ENCODE assay signal across 8 cellular contexts in the genomic region with DNA sequence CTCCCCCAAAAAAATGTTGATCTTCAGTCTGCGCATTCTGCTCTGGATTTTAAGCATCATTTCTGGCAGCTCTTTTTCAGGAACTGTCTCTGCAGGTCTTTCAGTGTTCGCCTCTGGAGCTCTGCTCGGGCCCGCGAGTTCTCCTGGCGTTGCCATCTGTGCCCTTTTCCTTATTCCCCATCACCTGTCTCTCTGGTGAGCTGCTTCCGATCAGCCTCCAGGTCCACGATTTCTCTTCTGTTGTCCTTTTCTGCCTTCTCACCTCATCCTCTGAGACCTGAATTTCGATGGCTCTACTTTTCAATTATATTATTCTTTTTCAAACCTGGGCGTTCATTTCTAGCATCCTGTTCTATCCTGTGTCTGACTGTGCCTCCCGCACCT. TPM values are rescaled to one million over a fixed set of nuclear protein-coding genes. Genes with fewer than 3 reads are reported as not detected.
DNase-seq lines count a peak whose midpoint lies in the region; ATAC-seq and TF ChIP-seq lines count a peak whose summit lies in the region.

No MANE protein-coding gene starts in this region.

- POLR2A ChIA-PET in CD4-positive, alpha-beta T cell (lab: Charles Lee): interaction anchor here (0.8 to 2.1 kb wide), 5 partner anchors 10 to 255 kb away, joined by 3 to 17 read pairs (median 3); partner anchors contain the start of genes DYNLRB1 and PIGU

- DNase-seq in CD4-positive, alpha-beta T cell: no peak
- DNase-seq in NCI-H526 (lab: John Stamatoyannopoulos, UW): peak; percentile 37 to 62
- peak; percentile 62 for DNase-seq in osteoblast (ENCODE audit: insufficient read length, low spot score, missing footprints)
- no peak for DNase-seq in NCI-H2196 (lab: John Stamatoyannopoulos, UW; ENCODE audit: unreplicated experiment)

- H3K9ac ChIP-seq in endocrine pancreas (ENCODE audit: control insufficient read depth, insufficient read depth, low read length): peak overlapping the region; percentile 96

- peak overlapping the region; percentile 96 for H3K4me2 ChIP-seq in osteoblast (ENCODE audit: insufficient read depth, low read length)

- peak overlapping the region; percentile 97 for H2AFZ ChIP-seq in osteoblast (ENCODE audit: low read length)

- H3K27me3 ChIP-seq in CD4-positive, alpha-beta T cell (ENCODE audit: control insufficient read depth, insufficient read depth, low read length): no peaks in the 10 kb centered on the region
- no peaks in the 10 kb centered on the region for H3K27me3 ChIP-seq in endocrine pancreas (ENCODE audit: control insufficient read depth, insufficient read depth, low read length)
- no peaks in the 10 kb centered on the region for H3K27me3 ChIP-seq in osteoblast (ENCODE audit: insufficient read depth, low read length)

- CTCF ChIA-PET in CD4-positive, alpha-beta T cell (lab: Charles Lee): interaction anchor here (1.0 to 1.7 kb wide), 2 partner anchors 20 to 245 kb away, joined by 4 to 5 read pairs; no protein-coding TSS in a partner anchor

- peaks cover 7% of the 10 kb centered on the region for H3K4me1 ChIP-seq in endocrine pancreas (ENCODE audit: control insufficient read depth, insufficient read depth, low read length)
- peaks cover 6% of the 10 kb centered on the region for H3K4me1 ChIP-seq in osteoblast (ENCODE audit: insufficient read depth, low read length)

- intact Hi-C loops in CD4-positive, alpha-beta T cell (cut with DNase I, micrococcal nuclease): loop anchor here (1.0 to 5.0 kb wide), 4 partner anchors 144 to 1066 kb away; partner anchors contain the start of genes AHCY (in 1 of the 2), CBFA2T2 (in 1 of the 2) and TP53INP2 (in 1 of the 2)

- H3K36me3 ChIP-seq in endocrine pancreas (ENCODE audit: control insufficient read depth, insufficient read depth, low read length): no peaks in the 10 kb centered on the region
- H3K36me3 ChIP-seq in osteoblast (ENCODE audit: insufficient read depth, low read length): no peaks in the 10 kb centered on the region

- peak overlapping the region; percentile 85 for H3K27ac Mint-ChIP-seq in CD4-positive, alpha-beta T cell

- peak overlapping the region; percentile 87 for H3K27ac ChIP-seq in CD4-positive, alpha-beta T cell (ENCODE audit: low read depth, low read length)
- H3K27ac ChIP-seq in osteoblast (ENCODE audit: low read depth, low read length): peak overlapping the region; percentile 86

- H3K4me3 Mint-ChIP-seq in CD4-positive, alpha-beta T cell: peak overlapping the region; percentile 79

- H3K4me3 ChIP-seq in endocrine pancreas (ENCODE audit: control insufficient read depth, insufficient read depth, low read length): peak overlapping the region; percentile 70
- H3K4me3 ChIP-seq in osteoblast (ENCODE audit: insufficient read depth, low read length): peak overlapping the region; percentile 89

- no peaks in the 10 kb centered on the region for H3K79me2 ChIP-seq in osteoblast (ENCODE audit: insufficient read depth, low read length)

- TF ChIP-seq CTCF in CD4-positive, alpha-beta T cell (IDR thresholded peaks at IDR 0.05): no peak
- TF ChIP-seq CTCF in osteoblast (IDR thresholded peaks at IDR 0.05; ENCODE audit: extremely low read depth, low read depth, low read length): no peak

- no peaks in the 10 kb centered on the region for H3K36me3 Mint-ChIP-seq in CD4-positive, alpha-beta T cell (ENCODE audit: low read depth)

- no peak for ATAC-seq in CD4-positive, alpha-beta T cell (ENCODE audit: poor library complexity)
- no peak for ATAC-seq in GM21381 (IDR thresholded peaks at IDR 0.05; ENCODE audit: unreplicated experiment)
- ATAC-seq in GM18511 (IDR thresholded peaks at IDR 0.05; ENCODE audit: unreplicated experiment): no peak
- ATAC-seq in GM21619 (IDR thresholded peaks at IDR 0.05; ENCODE audit: unreplicated experiment): no peak

- H3K4me1 Mint-ChIP-seq in CD4-positive, alpha-beta T cell (ENCODE audit: low read depth): peaks cover 14% of the 10 kb centered on the region

- H3K9me3 Mint-ChIP-seq in CD4-positive, alpha-beta T cell: no peaks in the 10 kb centered on the region

- H3K27me3 Mint-ChIP-seq in CD4-positive, alpha-beta T cell: no peaks in the 10 kb centered on the region

- no peaks in the 10 kb centered on the region for H4K20me1 ChIP-seq in osteoblast (ENCODE audit: insufficient read depth, low read length)

- H3K9me3 ChIP-seq in CD4-positive, alpha-beta T cell (ENCODE audit: control insufficient read depth, low read length): no peaks in the 10 kb centered on the region
- H3K9me3 ChIP-seq in endocrine pancreas (ENCODE audit: control insufficient read depth, low read length) (no peaks in the 10 kb centered on the region), osteoblast (ENCODE audit: low read depth, low read length) (no peaks in the 10 kb centered on the region)

RNA-seq across cellular contexts. Expression of gene MAP1LC3A, which starts 0.6 kb away (rescaled TPM):
- 10 to 100 TPM; 17.5 to 17.7 TPM for total RNA-seq in CD4-positive, alpha-beta T cell
- total RNA-seq in osteoblast: 24.8 and 29.7 TPM in 2 replicates

RNA-seq across cellular contexts. Expression of gene DYNLRB1, which starts 41.7 kb away (rescaled TPM):
- total RNA-seq in CD4-positive, alpha-beta T cell: 10 to 100 TPM; 38.3 to 40.3 TPM
- total RNA-seq in osteoblast: 51.0 and 51.6 TPM in 2 replicates

Comparison
In these comparisons a context has a peak if more than half of its experiments do, and no peak if none do; other contexts are left out.
1. DNase-seq: peak in NCI-H526 (2 of 2) and osteoblast (single experiment); none in CD4-positive, alpha-beta T cell (0 of 10) and NCI-H2196 (single experiment).